7 cellular contexts compared by ENCODE assay signal in the genomic region with DNA sequence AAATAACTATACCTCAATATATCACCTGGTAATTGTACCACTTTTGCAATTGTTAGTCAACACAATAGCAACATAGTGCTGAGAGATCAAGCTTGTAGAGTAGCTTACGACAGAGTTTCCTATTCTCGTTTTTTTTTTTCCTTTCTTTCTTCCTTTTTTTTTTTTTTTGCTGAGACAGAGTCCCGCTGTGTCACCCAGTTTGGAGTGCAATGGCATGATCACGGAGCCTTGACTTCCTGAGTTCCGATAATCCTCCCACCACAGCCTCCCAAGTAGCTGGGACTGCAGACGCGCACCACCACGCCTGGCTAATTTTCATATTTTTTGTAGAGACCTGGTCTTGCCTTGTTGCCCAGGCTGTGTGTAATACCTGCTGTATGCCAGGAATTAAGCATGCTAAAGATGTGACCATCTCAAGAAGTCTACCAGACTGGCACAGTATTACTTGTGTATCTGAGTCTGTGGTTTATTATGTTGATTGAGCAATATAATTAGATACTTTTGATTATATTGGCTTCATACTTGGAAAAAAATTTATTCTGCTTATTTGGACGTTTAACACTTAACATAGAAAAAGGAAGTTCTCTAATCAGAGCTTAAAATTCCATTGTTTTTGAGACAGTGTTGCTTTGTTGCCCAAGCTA. TPM values are rescaled to one million over a fixed set of nuclear protein-coding genes. Genes with fewer than 3 reads are reported as not detected.
DNase-seq lines count a peak whose midpoint lies in the region; ATAC-seq, FAIRE-seq and TF ChIP-seq lines count a peak whose summit lies in the region.

No MANE protein-coding gene starts in this region.

- no peaks in the 10 kb centered on the region for H3K27me3 Mint-ChIP-seq in astrocyte (ENCODE audit: low read depth, unreplicated experiment)

- H3K9ac ChIP-seq in astrocyte (ENCODE audit: low read length) = no peak overlapping the region
- no peak overlapping the region for H3K9ac ChIP-seq in parathyroid adenoma

- H3K4me1 ChIP-seq in astrocyte (ENCODE audit: insufficient read depth, low read length) = peaks cover 9% of the 10 kb centered on the region
- H3K4me1 ChIP-seq in parathyroid adenoma = peaks cover 13% of the 10 kb centered on the region
- peaks cover 8 to 26% of the 10 kb centered on the region in 2 donors for H3K4me1 ChIP-seq in ascending aorta

- H3K9me3 ChIP-seq in astrocyte (ENCODE audit: insufficient read depth, low read depth, low read length) = no peaks in the 10 kb centered on the region
- no peaks in the 10 kb centered on the region for H3K9me3 ChIP-seq in parathyroid adenoma (ENCODE audit: control insufficient read depth, low read length)
- no peaks in the 10 kb centered on the region for H3K9me3 ChIP-seq in ascending aorta

- intact Hi-C loops in ascending aorta (cut with DNase I) = no loop called here

- H3K27me3 ChIP-seq in astrocyte (ENCODE audit: insufficient read depth, low read length) (no peaks in the 10 kb centered on the region), parathyroid adenoma (ENCODE audit: control insufficient read depth, insufficient read depth, low read length) (no peaks in the 10 kb centered on the region), ascending aorta (no peaks in the 10 kb centered on the region)

- H3K4me3 ChIP-seq in astrocyte (ENCODE audit: insufficient read depth, low read depth, low read length) (no peak overlapping the region), parathyroid adenoma (ENCODE audit: low read depth, low read length) (peak overlapping the region; percentile 2), ascending aorta (no peak overlapping the region)

- peaks cover 13% of the 10 kb centered on the region for H3K4me1 Mint-ChIP-seq in astrocyte (ENCODE audit: low read depth, unreplicated experiment)

- H3K4me3 Mint-ChIP-seq in astrocyte (ENCODE audit: unreplicated experiment) = peak overlapping the region; percentile 24

- no peak for DNase-seq in GM18507 (ENCODE audit: extremely low spot score, insufficient read length, low read depth)
- peak; percentile 64 for DNase-seq in NAMALWA (ENCODE audit: low spot score)
- no peak for DNase-seq in astrocyte (ENCODE audit: low read depth)
- DNase-seq in ascending aorta (ENCODE audit: low spot score in 2 of 2) = no peak

- ATAC-seq in GM18909 (IDR thresholded peaks at IDR 0.05; ENCODE audit: poor library complexity, unreplicated experiment) (no peak), GM18868 (IDR thresholded peaks at IDR 0.05; ENCODE audit: unreplicated experiment) (no peak)

- H3K27ac Mint-ChIP-seq in astrocyte (ENCODE audit: unreplicated experiment) = no peak overlapping the region

- peaks cover 2% of the 10 kb centered on the region for H3K36me3 ChIP-seq in astrocyte (ENCODE audit: insufficient read depth, low read length)
- H3K36me3 ChIP-seq in parathyroid adenoma (ENCODE audit: control insufficient read depth, insufficient read depth, low read length) = no peaks in the 10 kb centered on the region
- peaks cover 0 to 2% of the 10 kb centered on the region in 2 donors for H3K36me3 ChIP-seq in ascending aorta

- no peak for TF ChIP-seq CTCF in astrocyte (IDR thresholded peaks at IDR 0.05; ENCODE audit: insufficient read depth, low read depth, low read length)
- no peak for TF ChIP-seq CTCF in parathyroid adenoma (IDR thresholded peaks at IDR 0.05)
- no peak for TF ChIP-seq CTCF in ascending aorta (IDR thresholded peaks at IDR 0.05)

- H3K27ac ChIP-seq in astrocyte (ENCODE audit: low read depth, low read length) = no peak overlapping the region
- no peak overlapping the region for H3K27ac ChIP-seq in parathyroid adenoma
- peak overlapping the region in 1 of 2 donors; percentile 34 for H3K27ac ChIP-seq in ascending aorta

- H3K4me2 ChIP-seq in astrocyte (ENCODE audit: low read length) (peak overlapping the region; percentile 90), parathyroid adenoma (ENCODE audit: low read length) (no peak overlapping the region)

- H4K20me1 ChIP-seq in astrocyte (ENCODE audit: insufficient read depth, low read length) = peaks cover 74% of the 10 kb centered on the region

- no peaks in the 10 kb centered on the region for H3K9me3 Mint-ChIP-seq in astrocyte (ENCODE audit: unreplicated experiment)

- H3K79me2 ChIP-seq in astrocyte (ENCODE audit: insufficient read depth, low read length) = peaks cover 92% of the 10 kb centered on the region
- peaks cover 55% of the 10 kb centered on the region for H3K79me2 ChIP-seq in parathyroid adenoma

- H2AFZ ChIP-seq in astrocyte (ENCODE audit: low read depth, low read length) (no peak overlapping the region), parathyroid adenoma (no peak overlapping the region)

- FAIRE-seq in GM18507 (lab: Jason Lieb, UNC) (peak; percentile 24), astrocyte (lab: Jason Lieb, UNC) (no peak)

- H3K36me3 Mint-ChIP-seq in astrocyte (ENCODE audit: low read depth, unreplicated experiment) = peaks cover 2% of the 10 kb centered on the region

RNA-seq across cellular contexts. Expression of gene SELENOT, which starts 3.0 kb away (rescaled TPM):
- 130 and 132 TPM in 2 replicates for total RNA-seq in astrocyte
- total RNA-seq in ascending aorta = 112 TPM

RNA-seq across cellular contexts. Expression of gene EIF2A, which starts 59.5 kb away (rescaled TPM):
- total RNA-seq in astrocyte (64.2 and 69.9 TPM in 2 replicates), ascending aorta (83.2 TPM)

RNA-seq across cellular contexts. Expression of gene SERP1, which starts 59.8 kb away (rescaled TPM):
- total RNA-seq in astrocyte (119 and 131 TPM in 2 replicates), ascending aorta (237 TPM)
